Comparison of ENCODE assay signal across 23 cellular contexts in genomic region chr2:47201224-47201623, GRCh38. TPM values are rescaled to one million over a fixed set of nuclear protein-coding genes. Genes with fewer than 3 reads are reported as not detected.
A peak's percentile ranks its signal among the peaks of the same experiment; 100 is the strongest.
DNase-seq lines count a peak whose midpoint lies in the region; ATAC-seq and TF ChIP-seq lines count a peak whose summit lies in the region.
"Had no signal": no experiment of that assay in that cellular context is flagged by ENCODE, and none has a peak within 500 bp of the region (broad histone marks: within the 10 kb centered on the region; RNA-seq: fewer than 3 reads in every experiment).

No MANE protein-coding gene starts in this region.

- H3K36me3 Mint-ChIP-seq in activated naive CD4-positive, alpha-beta T cell treated with anti-CD3 and anti-CD28 coated beads, Interleukin-2, amount 50 U/mL, for 72 hours: no peaks in the 10 kb centered on the region
- H3K36me3 Mint-ChIP-seq: activated naive CD4-positive, alpha-beta T cell treated with anti-CD3 and anti-CD28 coated beads, Interleukin-2, amount 10 ng/mL, durations not matched to agents 7 days and 5 days had no signal

- DNase-seq in HT1080 (ENCODE audit: low read depth) (peak; percentile 40), astrocyte of the hippocampus (ENCODE audit: low read depth, low spot score) (peak; percentile 46), kidney tubule cell (ENCODE audit: low spot score) (peak; percentile 23), tibial artery (no peak), brain microvascular endothelial cell (no peak)
- no peak for DNase-seq in activated CD4-positive, alpha-beta T cell treated with anti-CD3 and anti-CD28 coated beads for 48 hours
- no peak for DNase-seq in activated naive CD4-positive, alpha-beta T cell treated with anti-CD3 and anti-CD28 coated beads, Interleukin-2, amount 50 U/mL, for 72 hours (ENCODE audit: low spot score in 2 of 2)
- DNase-seq: activated CD4-positive, alpha-beta memory T cell treated with anti-CD3 and anti-CD28 coated beads, Interleukin-2, amount 10 ng/mL, durations not matched to agents 7 days and 5 days; activated naive CD4-positive, alpha-beta T cell treated with anti-CD3 and anti-CD28 coated beads, Interleukin-2, amount 10 ng/mL, durations not matched to agents 7 days and 5 days; activated T-cell treated with anti-CD3 and anti-CD28 coated beads, Interleukin-2, amount 50 U/mL, for 24 hours; BE2C; body of pancreas; Caco-2; left colon; MG63; NCI-H146; NCI-H748 treated with DMSO at 0.1 percent for 48 hours; OCI-M1; T-helper 2 cell; testis had no signal

- H3K27me3 ChIP-seq in tibial artery (no peaks in the 10 kb centered on the region), brain microvascular endothelial cell (replicated peaks) (no peaks in the 10 kb centered on the region)
- H3K27me3 ChIP-seq: BE2C, body of pancreas, MG63, testis had no signal

- H3K36me3 ChIP-seq in tibial artery: no peaks in the 10 kb centered on the region
- no peaks in the 10 kb centered on the region for H3K36me3 ChIP-seq in brain microvascular endothelial cell (replicated peaks)
- H3K36me3 ChIP-seq: BE2C, MG63 had no signal

- no peak for ATAC-seq in activated naive CD4-positive, alpha-beta T cell treated with anti-CD3 and anti-CD28 coated beads, Interleukin-2, amount 50 U/mL, for 72 hours
- ATAC-seq: body of pancreas, GM23338, left colon had no signal

- H3K27ac Mint-ChIP-seq in activated naive CD4-positive, alpha-beta T cell treated with anti-CD3 and anti-CD28 coated beads, Interleukin-2, amount 50 U/mL, for 72 hours: no peak overlapping the region
- H3K27ac Mint-ChIP-seq: activated CD4-positive, alpha-beta memory T cell treated with anti-CD3 and anti-CD28 coated beads, Interleukin-2, amount 10 ng/mL, durations not matched to agents 7 days and 5 days; activated naive CD4-positive, alpha-beta T cell treated with anti-CD3 and anti-CD28 coated beads, Interleukin-2, amount 10 ng/mL, durations not matched to agents 7 days and 5 days; activated T-cell treated with anti-CD3 and anti-CD28 coated beads, Interleukin-2, amount 50 U/mL, for 24 hours; GM23338 had no signal

- peaks cover 0 to 6% of the 10 kb centered on the region in 2 donors for H3K9me3 Mint-ChIP-seq in activated naive CD4-positive, alpha-beta T cell treated with anti-CD3 and anti-CD28 coated beads, Interleukin-2, amount 50 U/mL, for 72 hours
- H3K9me3 Mint-ChIP-seq: activated CD4-positive, alpha-beta memory T cell treated with anti-CD3 and anti-CD28 coated beads, Interleukin-2, amount 10 ng/mL, durations not matched to agents 7 days and 5 days; activated T-cell treated with anti-CD3 and anti-CD28 coated beads, Interleukin-2, amount 50 U/mL, for 24 hours; GM23338 had no signal

- intact Hi-C loops in tibial artery (cut with DNase I; ENCODE audit: low total_unique reads): no loop called here

- H3K4me1 ChIP-seq in tibial artery: peaks cover 0 to 12% (median 6%) of the 10 kb centered on the region in 4 donors
- H3K4me1 ChIP-seq: body of pancreas, Caco-2 had no signal

- no peak for TF ChIP-seq CTCF in tibial artery (IDR thresholded peaks at IDR 0.05)
- TF ChIP-seq CTCF in brain microvascular endothelial cell (IDR thresholded peaks at IDR 0.05; ENCODE audit: low read depth, low read length, missing control alignments): no peak

- H3K4me3 ChIP-seq in tibial artery (no peak overlapping the region), brain microvascular endothelial cell (ENCODE audit: low read depth, low read length) (no peak overlapping the region)
- H3K4me3 ChIP-seq: body of pancreas, GM23338, MG63, testis had no signal

- in situ Hi-C loops in brain microvascular endothelial cell (cut with HindIII; ENCODE audit: low pct_ligation_motif_present, low sequenced_read_pairs): no loop called here

- H3K27ac ChIP-seq in tibial artery (peak overlapping the region; percentile 35 to 41), brain microvascular endothelial cell (no peak overlapping the region)
- H3K27ac ChIP-seq: body of pancreas, testis had no signal

- no peaks in the 10 kb centered on the region for H3K9me3 ChIP-seq in tibial artery
- H3K9me3 ChIP-seq: BE2C, body of pancreas, Caco-2, MG63, testis had no signal

RNA-seq across cellular contexts. Expression of gene CALM2, which starts 24.9 kb away (rescaled TPM):
- 702 and 730 TPM in 2 replicates for total RNA-seq in HT1080 (2014; rRNA removed; shearing (Covaris generic))
- polyA plus RNA-seq in HT1080 (2015; cell fraction: cytosol; rRNA removed): 1,072 and 1,076 TPM in 2 replicates
- polyA plus RNA-seq in HT1080 (2015; cell fraction: nucleus; rRNA removed): 645 and 756 TPM in 2 replicates
- 100 to 1,000 TPM; 327 to 430 TPM for total RNA-seq in activated naive CD4-positive, alpha-beta T cell treated with anti-CD3 and anti-CD28 coated beads, Interleukin-2, amount 50 U/mL, for 72 hours

RNA-seq across cellular contexts. Expression of gene STPG4, which starts 46.1 kb away (rescaled TPM):
- total RNA-seq in HT1080 (2014; rRNA removed; shearing (Covaris generic)): 0.10 and 0.70 TPM in 2 replicates
- polyA plus RNA-seq in HT1080 (2015; cell fraction: cytosol; rRNA removed): not detected in 2 replicates
- polyA plus RNA-seq in HT1080 (2015; cell fraction: nucleus; rRNA removed): 0.19 TPM in 1 of 2 replicates, not detected in the other
- total RNA-seq in activated naive CD4-positive, alpha-beta T cell treated with anti-CD3 and anti-CD28 coated beads, Interleukin-2, amount 50 U/mL, for 72 hours: under 1 TPM in 1 of 2 donors, not detected in 1; 0.55 TPM
- total RNA-seq: body of pancreas, Daoy had no signal
- polyA plus RNA-seq: endothelial cell of umbilical vein, GM23338 had no signal

Comparison
In these comparisons a context has a peak if more than half of its experiments do, and no peak if none do; other contexts are left out.
1. DNase-seq: peak in HT1080 (single experiment), astrocyte of the hippocampus (single experiment) and kidney tubule cell (single experiment); none in tibial artery (0 of 2), brain microvascular endothelial cell (single experiment), activated CD4-positive, alpha-beta T cell treated with anti-CD3 and anti-CD28 coated beads for 48 hours (single experiment) and activated naive CD4-positive, alpha-beta T cell treated with anti-CD3 and anti-CD28 coated beads, Interleukin-2, amount 50 U/mL, for 72 hours (0 of 2).